In genomic region chr1:235960799-235961198, GRCh38 we compare ENCODE assay signal across 1 cellular context.
TF ChIP-seq lines count a peak whose summit lies in the region.

No MANE protein-coding gene starts in this region.

TF ChIP-seq in GM12878, 131 proteins besides CTCF, POLR2A, EP300 and RAD21 (continued from another document):
- TF ChIP-seq ZNF687 (IDR thresholded peaks at IDR 0.05) (no peak), HDAC2 (IDR thresholded peaks at IDR 0.05) (no peak), CUX1 (IDR thresholded peaks at IDR 0.05; ENCODE audit: insufficient replicate concordance, low read depth, low read length) (no peak), RELA (IDR thresholded peaks at IDR 0.05; ENCODE audit: borderline replicate concordance, partially characterized antibody) (no peak), ZNF384 (IDR thresholded peaks at IDR 0.05; ENCODE audit: borderline replicate concordance, low read depth, low read length) (no peak), CHD2 (IDR thresholded peaks at IDR 0.05; ENCODE audit: borderline replicate concordance, low read depth, low read length) (no peak), KDM1A (IDR thresholded peaks at IDR 0.05; ENCODE audit: borderline replicate concordance) (no peak), EZH2 (IDR thresholded peaks at IDR 0.05; ENCODE audit: borderline replicate concordance, control insufficient read depth, low read depth, low read length) (no peak), GABPA (IDR thresholded peaks at IDR 0.05; ENCODE audit: low read depth) (no peak)
